8 cellular contexts compared by ENCODE assay signal in genomic region chr14:60980811-60981625, GRCh38. TPM values are rescaled to one million over a fixed set of nuclear protein-coding genes. Genes with fewer than 3 reads are reported as not detected.
DNase-seq lines count a peak whose midpoint lies in the region; ATAC-seq and TF ChIP-seq lines count a peak whose summit lies in the region.

SLC38A6 (plus strand) TSS chr14:60981245; CDS start chr14:60981278, 33 bp downstream.
A gene with protein sequence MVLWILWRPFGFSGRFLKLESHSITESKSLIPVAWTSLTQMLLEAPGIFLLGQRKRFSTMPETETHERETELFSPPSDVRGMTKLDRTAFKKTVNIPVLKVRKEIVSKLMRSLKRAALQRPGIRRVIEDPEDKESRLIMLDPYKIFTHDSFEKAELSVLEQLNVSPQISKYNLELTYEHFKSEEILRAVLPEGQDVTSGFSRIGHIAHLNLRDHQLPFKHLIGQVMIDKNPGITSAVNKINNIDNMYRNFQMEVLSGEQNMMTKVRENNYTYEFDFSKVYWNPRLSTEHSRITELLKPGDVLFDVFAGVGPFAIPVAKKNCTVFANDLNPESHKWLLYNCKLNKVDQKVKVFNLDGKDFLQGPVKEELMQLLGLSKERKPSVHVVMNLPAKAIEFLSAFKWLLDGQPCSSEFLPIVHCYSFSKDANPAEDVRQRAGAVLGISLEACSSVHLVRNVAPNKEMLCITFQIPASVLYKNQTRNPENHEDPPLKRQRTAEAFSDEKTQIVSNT (minus strand): TSS chr14:60981079. CDS start chr14:60980973, 106 bp downstream.

- H3K36me3 ChIP-seq in ES-I3 (ENCODE audit: insufficient read depth, low read length): no peaks in the 10 kb centered on the region
- peaks cover 6% of the 10 kb centered on the region; the same call in 1 of the 2 replicates for H3K36me3 ChIP-seq in H7 (replicated peaks; ENCODE audit: control insufficient read depth, insufficient read depth, low read length)
- no peaks in the 10 kb centered on the region for H3K36me3 ChIP-seq in Loucy (ENCODE audit: insufficient read depth, low read length)

- H3K79me2 ChIP-seq in Loucy (ENCODE audit: insufficient read depth, low read length): peaks cover 4% of the 10 kb centered on the region; the same call in 1 of the 2 replicates

- H3K9me2 ChIP-seq in Loucy (replicated peaks; ENCODE audit: low read depth, low read length): no peaks in the 10 kb centered on the region

- no peak within 1 kb of the TSS for H3K27ac Mint-ChIP-seq in natural killer cell treated with Interleukin-12 subunit alpha and Interleukin-12 subunit beta and Interleukin-15 and Interleukin-18, amount 100 ng/mL, for 72 hours

- H4K20me1 ChIP-seq in Loucy (ENCODE audit: insufficient read depth, low read length, poor library complexity, severe bottlenecking): no peaks in the 10 kb centered on the region

- peak; percentile 96 to 97 for ATAC-seq in natural killer cell treated with Interleukin-12 subunit alpha and Interleukin-12 subunit beta and Interleukin-15 and Interleukin-18, amount 100 ng/mL, for 72 hours

- peak within 1 kb of the TSS; percentile 83 for H3K27ac ChIP-seq in RWPE1

- peak within 1 kb of the TSS; percentile 80 for H2AFZ ChIP-seq in Loucy (ENCODE audit: low read length)

- CTCF ChIA-PET in RWPE1 (lab: Yijun Ruan, JAX): interaction anchor here (1.2 kb wide), 1 partner anchor 259 kb away, joined by 8 read pairs; no protein-coding TSS in a partner anchor

- no peak for TF ChIP-seq CTCF in Loucy (conservative IDR thresholded peaks at IDR 0.05; ENCODE audit: low read length)
- TF ChIP-seq CTCF in RWPE1 (conservative IDR thresholded peaks at IDR 0.05; ENCODE audit: low read depth): no peak

- no peaks in the 10 kb centered on the region for H3K9me3 ChIP-seq in ES-I3 (ENCODE audit: control insufficient read depth, insufficient read depth, low read length)
- no peaks in the 10 kb centered on the region for H3K9me3 ChIP-seq in Loucy (ENCODE audit: insufficient read depth, low read depth, low read length)

- peak within 1 kb of the TSS; percentile 96 for H3K4me2 ChIP-seq in Loucy (ENCODE audit: low read depth, low read length, poor library complexity, severe bottlenecking)

- H3K27me3 Mint-ChIP-seq in natural killer cell treated with Interleukin-12 subunit alpha and Interleukin-12 subunit beta and Interleukin-15 and Interleukin-18, amount 100 ng/mL, for 72 hours: no peaks in the 10 kb centered on the region

- no peak within 1 kb of the TSS for H3K4me3 Mint-ChIP-seq in natural killer cell treated with Interleukin-12 subunit alpha and Interleukin-12 subunit beta and Interleukin-15 and Interleukin-18, amount 100 ng/mL, for 72 hours

- H3K36me3 Mint-ChIP-seq in natural killer cell treated with Interleukin-12 subunit alpha and Interleukin-12 subunit beta and Interleukin-15 and Interleukin-18, amount 100 ng/mL, for 72 hours: no peaks in the 10 kb centered on the region

- H3K27me3 ChIP-seq in H7 (ENCODE audit: control insufficient read depth, insufficient read depth, low read length) (no peaks in the 10 kb centered on the region), Loucy (ENCODE audit: insufficient read depth, low read length, poor library complexity, severe bottlenecking) (no peaks in the 10 kb centered on the region)

- H3K4me3 ChIP-seq in H7 (ENCODE audit: insufficient read depth, low read depth, low read length): peak within 1 kb of the TSS; percentile 96
- H3K4me3 ChIP-seq in Loucy (ENCODE audit: low read length, poor library complexity, severe bottlenecking): peak within 1 kb of the TSS; percentile 85

- POLR2A ChIA-PET in RWPE1 (lab: Yijun Ruan, JAX; ENCODE audit: low non-redundant PET): interaction anchor here (0.7 kb wide), 1 partner anchor 331 kb away, joined by 3 read pairs; no protein-coding TSS in a partner anchor

- peak; percentile 89 for DNase-seq in H7
- DNase-seq in RWPE1 (ENCODE audit: low spot score): peak; percentile 94
- peak; percentile 84 for DNase-seq in activated T-helper 9 cell treated with anti-CD3 and anti-CD28 coated beads, Interleukin-2, amount 50 U/mL, for 16 hours (ENCODE audit: low read depth)
- DNase-seq in fibroblast of the conjunctiva (ENCODE audit: low read depth): peak; percentile 93
- DNase-seq in natural killer cell treated with Interleukin-12 subunit alpha and Interleukin-12 subunit beta and Interleukin-15 and Interleukin-18, amount 100 ng/mL, for 72 hours (ENCODE audit: low spot score): peak; percentile 92
- DNase-seq in stimulated activated naive CD4-positive, alpha-beta T cell treated with Interleukin-2 at 50 U/mL for 16 hours (lab: John Stamatoyannopoulos, UW): peak; percentile 84

- H3K9me3 Mint-ChIP-seq in natural killer cell treated with Interleukin-12 subunit alpha and Interleukin-12 subunit beta and Interleukin-15 and Interleukin-18, amount 100 ng/mL, for 72 hours: no peaks in the 10 kb centered on the region

- H3F3A ChIP-seq in Loucy (ENCODE audit: low read depth): no peaks in the 10 kb centered on the region; the same call in 1 of the 2 replicates

- H3K9ac ChIP-seq in ES-I3 (ENCODE audit: low read depth, low read length) (peak within 1 kb of the TSS; percentile 85), Loucy (ENCODE audit: low read depth, low read length, poor library complexity, severe bottlenecking) (peak within 1 kb of the TSS; percentile 73)

- peaks cover 4 to 9% of the 10 kb centered on the region in 2 donors for H3K4me1 Mint-ChIP-seq in natural killer cell treated with Interleukin-12 subunit alpha and Interleukin-12 subunit beta and Interleukin-15 and Interleukin-18, amount 100 ng/mL, for 72 hours (ENCODE audit: low read depth in 2 of 2)

- no peaks in the 10 kb centered on the region for H3K4me1 ChIP-seq in ES-I3 (ENCODE audit: insufficient read depth, low read length)
- H3K4me1 ChIP-seq in Loucy (ENCODE audit: insufficient read depth, low read length, poor library complexity, severe bottlenecking): peaks cover 34% of the 10 kb centered on the region

RNA-seq across cellular contexts. Expression of gene SLC38A6, which starts in this region (rescaled TPM):
- total RNA-seq in H7 (2014; rRNA removed; shearing (Covaris generic)): 6.1 and 7.2 TPM in 2 replicates
- total RNA-seq in natural killer cell treated with Interleukin-12 subunit alpha and Interleukin-12 subunit beta and Interleukin-15 and Interleukin-18, amount 100 ng/mL, for 72 hours: 1 to 10 TPM; 5.1 to 9.1 TPM

RNA-seq across cellular contexts. Expression of the second gene that starts in this region (rescaled TPM):
- total RNA-seq in H7 (2014; rRNA removed; shearing (Covaris generic)): 16.0 and 27.3 TPM in 2 replicates
- 10 to 100 TPM in 1 of 2 donors, 1 to 10 TPM in 1; 6.1 to 15.0 TPM for total RNA-seq in natural killer cell treated with Interleukin-12 subunit alpha and Interleukin-12 subunit beta and Interleukin-15 and Interleukin-18, amount 100 ng/mL, for 72 hours

Comparison
In these comparisons a context has a peak if more than half of its experiments do, and no peak if none do; other contexts are left out.
1. Peak in every context shown above with its lines: DNase-seq, ATAC-seq, H3K4me3 ChIP-seq and H3K27ac ChIP-seq.